In the genomic region with DNA sequence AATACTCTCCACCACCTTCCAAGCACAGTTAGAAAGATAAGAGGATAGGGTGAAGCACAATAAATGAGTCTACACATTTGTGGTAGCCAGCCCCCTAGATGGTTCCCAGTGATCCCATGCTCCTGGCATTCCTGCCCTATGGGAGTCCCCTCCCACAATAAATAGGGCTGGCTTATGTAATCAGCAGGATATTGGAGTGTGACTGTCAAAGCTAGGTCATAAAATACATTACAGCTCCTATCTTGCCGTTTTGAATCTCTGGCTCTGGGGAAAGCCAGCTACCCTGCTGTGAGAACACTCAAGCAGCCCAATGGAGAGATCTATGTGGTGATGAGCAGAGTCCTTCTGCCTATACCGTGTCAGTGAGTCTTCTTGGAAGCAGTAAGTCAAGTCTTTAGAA, we compare ENCODE assay signal across 20 cellular contexts.
DNase-seq lines count a peak whose midpoint lies in the region; ATAC-seq, FAIRE-seq and TF ChIP-seq lines count a peak whose summit lies in the region.
"Had no signal": no experiment of that assay in that cellular context is flagged by ENCODE, and none has a peak within 500 bp of the region (broad histone marks: within the 10 kb centered on the region; RNA-seq: fewer than 3 reads in every experiment).

No MANE protein-coding gene starts in this region.

- no peak for TF ChIP-seq POLR2A in H1 (IDR thresholded peaks at IDR 0.05; ENCODE audit: control extremely low read depth in 1 of 2, low read depth in 2 of 2, low read length in 2 of 2)

- no peak for ATAC-seq in SK-N-SH treated with all-trans-retinoic acid at 6 μM for 48 hours
- no peak for ATAC-seq in HG03354 (IDR thresholded peaks at IDR 0.05; ENCODE audit: poor library complexity, severe bottlenecking, unreplicated experiment)
- ATAC-seq: CD8-positive, alpha-beta T cell; GM12878 had no signal

- no peak overlapping the region for H3K23ac ChIP-seq in H1 (ENCODE audit: insufficient read length)

- no peak overlapping the region for H3K14ac ChIP-seq in H1 (ENCODE audit: insufficient read length)

- H4K20me1 ChIP-seq in SK-N-SH (ENCODE audit: insufficient read depth) (no peaks in the 10 kb centered on the region), H1 (replicated peaks in 1 of 2; ENCODE audit: control insufficient read depth in 1 of 2, insufficient read depth in 2 of 2, low read length in 2 of 2) (no peaks in the 10 kb centered on the region)
- H4K20me1 ChIP-seq: BLaER1 treated with 17β-estradiol and CSF1 and Interleukin-3, amounts not matched to agents 10 nM and 100 nM had no signal

- H4K5ac ChIP-seq in H1 (ENCODE audit: insufficient read length, low read depth, low read length) = no peak overlapping the region

- no peaks in the 10 kb centered on the region for H3K79me1 ChIP-seq in H1 (ENCODE audit: low read depth, low read length)

- CTCF ChIA-PET in SK-N-SH (lab: Yijun Ruan, JAX) (interaction anchor here (1.5 kb wide), 1 partner anchor 54 kb away, joined by 3 read pairs; no protein-coding TSS in a partner anchor), H1 (lab: Charles Lee; ENCODE audit: partially characterized antibody) (no interaction called here)

- H3K9ac ChIP-seq in SK-N-SH (no peak overlapping the region), HUES6 (ENCODE audit: low read length) (no peak overlapping the region), H1 (replicated peaks in 1 of 4; ENCODE audit: extremely low read depth in 1 of 4, low read depth in 3 of 4, low read length in 3 of 4) (no peak overlapping the region)
- H3K9ac ChIP-seq: BLaER1 treated with 17β-estradiol and CSF1 and Interleukin-3, amounts not matched to agents 10 nM and 100 nM; GM23248; KMS-11 had no signal

- 0% methylated on average over 2 of the region's 2 CpGs for WGBS in SK-N-SH (ENCODE audit: low lambda C conversion rate)
- 85% methylated on average over 2 of the region's 2 CpGs; no CpG with 5 or more reads in 1 of the 2 experiments for WGBS in H1 (ENCODE audit: extremely low coverage in 1 of 2, insufficient coverage in 1 of 2, insufficient read length in 1 of 2, insufficient replicate concordance in 2 of 2, low coverage in 1 of 2, low lambda C conversion rate in 2 of 2, missing lambda C conversion rate in 1 of 2), 2 experiments

- no peak overlapping the region for H3K27ac ChIP-seq in SK-N-SH (ENCODE audit: low read depth in 2 of 2, low read length in 1 of 2)
- peak overlapping the region; percentile 19; the same call in 1 of the 2 replicates for H3K27ac ChIP-seq in HUES6 (ENCODE audit: low read depth, low read length)
- no peak overlapping the region for H3K27ac ChIP-seq in H1 (ENCODE audit: low read depth, low read length)
- H3K27ac ChIP-seq: BLaER1 treated with 17β-estradiol and CSF1 and Interleukin-3, amounts not matched to agents 10 nM and 100 nM; GM23248; KMS-11 had no signal

- H3K4me3 ChIP-seq in SK-N-SH (ENCODE audit: low read depth in 2 of 2, low read length in 1 of 2) (no peak overlapping the region), HUES6 (ENCODE audit: low read depth, low read length) (no peak overlapping the region), H1 (ENCODE audit: extremely low read depth in 1 of 4, insufficient read depth in 2 of 4, low read depth in 3 of 4, low read length in 4 of 4) (no peak overlapping the region)
- H3K4me3 ChIP-seq: BLaER1 treated with 17β-estradiol and CSF1 and Interleukin-3, amounts not matched to agents 10 nM and 100 nM; GM12878; GM23248 had no signal

- TF ChIP-seq CTCF in SK-N-SH (IDR thresholded peaks at IDR 0.05) (no peak), H1 (IDR thresholded peaks at IDR 0.05; ENCODE audit: control extremely low read depth in 1 of 3, insufficient read depth in 1 of 3, low read depth in 1 of 3, low read length in 3 of 3) (no peak), nephron progenitor cell (IDR thresholded peaks at IDR 0.05) (no peak), endothelial cell (IDR thresholded peaks at IDR 0.05; ENCODE audit: unreplicated experiment) (no peak)

- H3K4me1 ChIP-seq in SK-N-SH (ENCODE audit: control insufficient read depth in 1 of 2, insufficient read depth in 2 of 2, low read depth in 1 of 2, low read length in 1 of 2) (no peaks in the 10 kb centered on the region), HUES6 (ENCODE audit: control insufficient read depth, insufficient read depth, low read length) (peaks cover 3% of the 10 kb centered on the region; the same call in 1 of the 2 replicates), H1 (replicated peaks in 1 of 4; ENCODE audit: control insufficient read depth in 3 of 4, insufficient read depth in 4 of 4, low read length in 3 of 4) (no peaks in the 10 kb centered on the region)

- no peaks in the 10 kb centered on the region for H3K23me2 ChIP-seq in H1 (ENCODE audit: low read depth, low read length)

- H3F3A ChIP-seq in SK-N-SH (replicated peaks; ENCODE audit: insufficient read depth) = no peaks in the 10 kb centered on the region

- H3K4me3 Mint-ChIP-seq in nephron progenitor cell = no peak overlapping the region
- no peak overlapping the region for H3K4me3 Mint-ChIP-seq in endothelial cell (ENCODE audit: unreplicated experiment)
- H3K4me3 Mint-ChIP-seq: CD8-positive, alpha-beta T cell had no signal

- H3K4me1 Mint-ChIP-seq in nephron progenitor cell = peaks cover 41% of the 10 kb centered on the region
- no peaks in the 10 kb centered on the region for H3K4me1 Mint-ChIP-seq in endothelial cell (ENCODE audit: unreplicated experiment)

- no peak for FAIRE-seq in H1 (lab: Jason Lieb, UNC)
- FAIRE-seq: A204.1, GM12878, GM18507 had no signal

- TF ChIP-seq RAD21 in SK-N-SH (IDR thresholded peaks at IDR 0.05; ENCODE audit: low read length) (no peak), H1 (IDR thresholded peaks at IDR 0.05 in 1 of 2, conservative IDR thresholded peaks at IDR 0.05 in 1 of 2; ENCODE audit: low read depth in 2 of 2, low read length in 2 of 2) (no peak)

- no peak overlapping the region for H2AFZ ChIP-seq in SK-N-SH (ENCODE audit: low read depth)
- 0 out of 2 replicates have a peak overlapping the region, but pooled peaks have one; percentile 27 for H2AFZ ChIP-seq in H1 (ENCODE audit: low read length)
- H2AFZ ChIP-seq: GM23248 had no signal

- H2AK5ac ChIP-seq in H1 (ENCODE audit: low read depth, low read length) = no peak overlapping the region

- no peak overlapping the region for H2BK120ac ChIP-seq in H1 (replicated peaks; ENCODE audit: low read depth, low read length)

- H3K27ac Mint-ChIP-seq in nephron progenitor cell = peak overlapping the region; percentile 3
- H3K27ac Mint-ChIP-seq in endothelial cell (ENCODE audit: unreplicated experiment) = no peak overlapping the region
- H3K27ac Mint-ChIP-seq: CD8-positive, alpha-beta T cell had no signal

- no peak overlapping the region for H3K18ac ChIP-seq in H1 (ENCODE audit: extremely low read depth, low read length)

- H3K9me3 ChIP-seq in SK-N-SH (no peaks in the 10 kb centered on the region), HUES6 (ENCODE audit: control insufficient read depth, insufficient read depth, low read depth, low read length) (peaks cover 5% of the 10 kb centered on the region; the same call in 1 of the 2 replicates), H1 (ENCODE audit: insufficient read depth in 2 of 2, low read depth in 1 of 2, low read length in 1 of 2) (no peaks in the 10 kb centered on the region)

- H3K27me3 Mint-ChIP-seq in nephron progenitor cell (ENCODE audit: low read depth, poor library complexity) (peaks cover 6% of the 10 kb centered on the region), endothelial cell (ENCODE audit: unreplicated experiment) (peaks cover 2% of the 10 kb centered on the region)

- H3K27me3 ChIP-seq in SK-N-SH (ENCODE audit: insufficient read depth) (no peaks in the 10 kb centered on the region), HUES6 (ENCODE audit: control insufficient read depth, insufficient read depth, low read length) (no peaks in the 10 kb centered on the region), H1 (replicated peaks in 1 of 4; ENCODE audit: control insufficient read depth in 3 of 4, extremely low read depth in 1 of 4, insufficient read depth in 3 of 4, low read length in 3 of 4) (no peaks in the 10 kb centered on the region)
- H3K27me3 ChIP-seq: BLaER1 treated with 17β-estradiol and CSF1 and Interleukin-3, amounts not matched to agents 10 nM and 100 nM had no signal

- no peak overlapping the region for H3K4me2 ChIP-seq in SK-N-SH
- H3K4me2 ChIP-seq in H1 (ENCODE audit: insufficient read depth in 1 of 2, low read depth in 2 of 2, low read length in 2 of 2) = no peak overlapping the region
- H3K4me2 ChIP-seq: BLaER1 treated with 17β-estradiol and CSF1 and Interleukin-3, amounts not matched to agents 10 nM and 100 nM; KMS-11 had no signal

- peak; percentile 19 for DNase-seq in SK-N-SH
- DNase-seq in H1 (ENCODE audit: low read depth in 1 of 2, low spot score in 2 of 2) = no peak
- DNase-seq in nephron progenitor cell = no peak
- no peak for DNase-seq in endothelial cell (ENCODE audit: low spot score)
- DNase-seq in stimulated activated CD4-positive, alpha-beta T cell treated with anti-CD3 and anti-CD28 coated beads, Interleukin-4, amount 100 ng/mL, for 1 hour = no peak
- DNase-seq: Calu3; CD8-positive, alpha-beta T cell; GM23248; NCI-H1436 treated with DMSO at 0.1 percent for 48 hours; NCI-H2081 treated with DMSO at 0.1 percent for 48 hours; NCI-H524; SHP77 treated with DMSO at 0.1 percent for 48 hours had no signal

- H2BK12ac ChIP-seq in H1 (ENCODE audit: low read depth, low read length) = no peak overlapping the region

- H3K36me3 ChIP-seq in SK-N-SH (replicated peaks in 1 of 2; ENCODE audit: control insufficient read depth in 1 of 2, insufficient read depth in 2 of 2, low read length in 1 of 2) (no peaks in the 10 kb centered on the region), HUES6 (ENCODE audit: control insufficient read depth, insufficient read depth, low read length) (no peaks in the 10 kb centered on the region), H1 (ENCODE audit: control insufficient read depth in 2 of 4, insufficient read depth in 4 of 4, low read length in 3 of 4) (no peaks in the 10 kb centered on the region)
- H3K36me3 ChIP-seq: BLaER1 treated with 17β-estradiol and CSF1 and Interleukin-3, amounts not matched to agents 10 nM and 100 nM had no signal

- no peak overlapping the region for H2BK5ac ChIP-seq in H1 (ENCODE audit: low read depth, low read length)

- peaks cover 13% of the 10 kb centered on the region for H3K36me3 Mint-ChIP-seq in nephron progenitor cell (ENCODE audit: low read depth)
- H3K36me3 Mint-ChIP-seq in endothelial cell (ENCODE audit: low read depth, unreplicated experiment) = no peaks in the 10 kb centered on the region
- H3K36me3 Mint-ChIP-seq: CD8-positive, alpha-beta T cell had no signal

- H3K79me2 ChIP-seq in SK-N-SH (ENCODE audit: insufficient read depth) (no peaks in the 10 kb centered on the region), H1 (ENCODE audit: control insufficient read depth in 1 of 2, insufficient read depth in 2 of 2, low read length in 2 of 2) (no peaks in the 10 kb centered on the region)

- H3K9me3 Mint-ChIP-seq in nephron progenitor cell = peaks cover 33% of the 10 kb centered on the region
- H3K9me3 Mint-ChIP-seq in endothelial cell (ENCODE audit: unreplicated experiment) = no peaks in the 10 kb centered on the region

- no peak overlapping the region for H4K91ac ChIP-seq in H1 (replicated peaks; ENCODE audit: insufficient read length, low read length)

- H3K56ac ChIP-seq in H1 (replicated peaks; ENCODE audit: insufficient read length, low read depth, low read length) = no peak overlapping the region

- no peak overlapping the region for H2BK15ac ChIP-seq in H1 (ENCODE audit: low read length)

- H3K9me2 ChIP-seq in SK-N-SH = no peaks in the 10 kb centered on the region

- no peak overlapping the region for H2BK20ac ChIP-seq in H1 (ENCODE audit: low read length)

- TF ChIP-seq EP300 in SK-N-SH (IDR thresholded peaks at IDR 0.05; ENCODE audit: borderline replicate concordance in 1 of 2, low read depth in 1 of 2, low read length in 1 of 2) (no peak), H1 (IDR thresholded peaks at IDR 0.05; ENCODE audit: borderline replicate concordance in 1 of 2, low read depth in 2 of 2, low read length in 2 of 2) (no peak)

- POLR2A ChIA-PET in SK-N-SH (lab: Yijun Ruan, JAX) (no interaction called here), H1 (lab: Charles Lee; ENCODE audit: partially characterized antibody) (no interaction called here)

- H4K8ac ChIP-seq in H1 (ENCODE audit: extremely low read depth, insufficient read depth, low read length) = no peak overlapping the region

- H3K4ac ChIP-seq in H1 (replicated peaks; ENCODE audit: insufficient read length, low read depth, low read length) = no peak overlapping the region
